In the genomic region with DNA sequence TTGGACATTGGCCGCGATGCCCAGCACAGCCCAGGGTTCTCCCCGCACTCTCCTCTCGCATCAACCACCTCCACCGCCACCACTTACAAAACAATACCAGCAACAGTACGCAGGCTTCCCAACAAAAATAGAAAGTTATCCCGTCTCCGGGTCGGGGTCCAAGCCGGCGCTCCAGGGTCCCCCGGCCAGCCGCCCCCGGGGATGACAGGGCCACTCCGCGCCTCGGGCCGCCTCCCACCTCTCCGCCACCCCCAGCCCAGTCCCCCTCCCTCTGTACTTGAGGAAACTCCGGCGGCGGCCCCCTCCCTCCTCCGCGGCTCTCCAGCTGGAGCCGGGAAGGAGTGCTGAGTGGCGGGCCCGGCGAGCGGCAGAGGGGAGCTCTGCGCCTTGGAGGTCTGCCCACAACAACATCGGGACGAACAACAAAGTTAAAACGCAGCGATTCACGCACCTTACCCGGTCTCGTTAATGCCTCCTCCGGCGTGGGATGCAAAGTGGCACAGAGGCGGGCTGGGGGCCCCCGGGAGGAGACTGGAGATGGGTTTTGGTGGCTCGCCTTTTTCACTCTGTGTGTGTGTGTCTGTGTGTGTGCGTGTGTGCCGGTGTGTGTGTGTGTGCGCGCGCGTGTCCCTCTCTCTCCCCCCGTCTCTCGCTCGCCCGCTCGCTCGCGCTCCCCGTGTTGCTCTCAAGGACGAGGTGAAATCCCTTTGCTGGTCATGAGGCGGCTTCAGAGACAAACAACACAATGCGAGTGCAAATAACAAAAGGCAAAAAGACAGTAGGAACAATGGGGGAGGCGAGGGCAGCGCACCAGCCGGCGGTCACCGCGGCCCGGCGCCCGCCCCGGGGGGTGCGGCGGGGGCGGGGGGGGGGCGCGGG, we compare ENCODE assay signal across 1 cellular context.
A peak's percentile ranks its signal among the peaks of the same experiment; 100 is the strongest.
TF ChIP-seq lines count a peak whose summit lies in the region.

No MANE protein-coding gene starts in this region.

TF ChIP-seq in HEK293, 187 proteins besides CTCF, POLR2A, EP300 and RAD21 (continued from another document and continues in another):
- TF ChIP-seq, protein P1, sequence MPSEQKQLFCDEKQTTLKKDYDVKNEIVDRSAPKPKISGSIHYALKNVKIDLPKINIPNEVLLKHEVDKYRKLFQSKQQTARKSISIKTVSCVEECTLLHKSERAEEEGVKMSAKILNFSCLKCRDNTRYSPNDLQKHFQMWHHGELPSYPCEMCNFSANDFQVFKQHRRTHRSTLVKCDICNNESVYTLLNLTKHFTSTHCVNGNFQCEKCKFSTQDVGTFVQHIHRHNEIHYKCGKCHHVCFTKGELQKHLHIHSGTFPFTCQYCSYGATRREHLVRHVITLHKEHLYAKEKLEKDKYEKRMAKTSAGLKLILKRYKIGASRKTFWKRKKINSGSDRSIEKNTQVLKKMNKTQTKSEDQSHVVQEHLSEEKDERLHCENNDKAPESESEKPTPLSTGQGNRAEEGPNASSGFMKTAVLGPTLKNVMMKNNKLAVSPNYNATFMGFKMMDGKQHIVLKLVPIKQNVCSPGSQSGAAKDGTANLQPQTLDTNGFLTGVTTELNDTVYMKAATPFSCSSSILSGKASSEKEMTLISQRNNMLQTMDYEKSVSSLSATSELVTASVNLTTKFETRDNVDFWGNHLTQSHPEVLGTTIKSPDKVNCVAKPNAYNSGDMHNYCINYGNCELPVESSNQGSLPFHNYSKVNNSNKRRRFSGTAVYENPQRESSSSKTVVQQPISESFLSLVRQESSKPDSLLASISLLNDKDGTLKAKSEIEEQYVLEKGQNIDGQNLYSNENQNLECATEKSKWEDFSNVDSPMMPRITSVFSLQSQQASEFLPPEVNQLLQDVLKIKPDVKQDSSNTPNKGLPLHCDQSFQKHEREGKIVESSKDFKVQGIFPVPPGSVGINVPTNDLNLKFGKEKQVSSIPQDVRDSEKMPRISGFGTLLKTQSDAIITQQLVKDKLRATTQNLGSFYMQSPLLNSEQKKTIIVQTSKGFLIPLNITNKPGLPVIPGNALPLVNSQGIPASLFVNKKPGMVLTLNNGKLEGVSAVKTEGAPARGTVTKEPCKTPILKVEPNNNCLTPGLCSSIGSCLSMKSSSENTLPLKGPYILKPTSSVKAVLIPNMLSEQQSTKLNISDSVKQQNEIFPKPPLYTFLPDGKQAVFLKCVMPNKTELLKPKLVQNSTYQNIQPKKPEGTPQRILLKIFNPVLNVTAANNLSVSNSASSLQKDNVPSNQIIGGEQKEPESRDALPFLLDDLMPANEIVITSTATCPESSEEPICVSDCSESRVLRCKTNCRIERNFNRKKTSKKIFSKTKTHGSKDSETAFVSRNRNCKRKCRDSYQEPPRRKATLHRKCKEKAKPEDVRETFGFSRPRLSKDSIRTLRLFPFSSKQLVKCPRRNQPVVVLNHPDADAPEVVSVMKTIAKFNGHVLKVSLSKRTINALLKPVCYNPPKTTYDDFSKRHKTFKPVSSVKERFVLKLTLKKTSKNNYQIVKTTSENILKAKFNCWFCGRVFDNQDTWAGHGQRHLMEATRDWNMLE (tag by site-specific recombination; conservative IDR thresholded peaks at IDR 0.05; ENCODE audit: low read depth): 0 out of 2 replicates have a peak, but pooled peaks have one; percentile 9
- TF ChIP-seq, protein P2, sequence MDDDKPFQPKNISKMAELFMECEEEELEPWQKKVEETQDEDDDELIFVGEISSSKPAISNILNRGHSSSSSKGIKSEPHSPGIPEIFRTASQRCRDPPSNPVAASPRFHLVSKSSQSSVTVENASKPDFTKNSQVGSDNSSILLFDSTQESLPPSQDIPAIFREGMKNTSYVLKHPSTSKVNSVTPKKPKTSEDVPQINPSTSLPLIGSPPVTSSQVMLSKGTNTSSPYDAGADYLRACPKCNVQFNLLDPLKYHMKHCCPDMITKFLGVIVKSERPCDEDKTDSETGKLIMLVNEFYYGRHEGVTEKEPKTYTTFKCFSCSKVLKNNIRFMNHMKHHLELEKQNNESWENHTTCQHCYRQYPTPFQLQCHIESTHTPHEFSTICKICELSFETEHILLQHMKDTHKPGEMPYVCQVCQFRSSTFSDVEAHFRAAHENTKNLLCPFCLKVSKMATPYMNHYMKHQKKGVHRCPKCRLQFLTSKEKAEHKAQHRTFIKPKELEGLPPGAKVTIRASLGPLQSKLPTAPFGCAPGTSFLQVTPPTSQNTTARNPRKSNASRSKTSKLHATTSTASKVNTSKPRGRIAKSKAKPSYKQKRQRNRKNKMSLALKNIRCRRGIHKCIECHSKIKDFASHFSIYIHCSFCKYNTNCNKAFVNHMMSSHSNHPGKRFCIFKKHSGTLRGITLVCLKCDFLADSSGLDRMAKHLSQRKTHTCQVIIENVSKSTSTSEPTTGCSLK (tag by site-specific recombination; IDR thresholded peaks at IDR 0.05): no peak
- TF ChIP-seq ZNF354C (tag by site-specific recombination; IDR thresholded peaks at IDR 0.05; ENCODE audit: borderline replicate concordance, low read depth): no peak
- TF ChIP-seq ZNF600 (tag by site-specific recombination; IDR thresholded peaks at IDR 0.05): peak; percentile 73; the same call in 1 of the 2 replicates
- TF ChIP-seq, protein P3, sequence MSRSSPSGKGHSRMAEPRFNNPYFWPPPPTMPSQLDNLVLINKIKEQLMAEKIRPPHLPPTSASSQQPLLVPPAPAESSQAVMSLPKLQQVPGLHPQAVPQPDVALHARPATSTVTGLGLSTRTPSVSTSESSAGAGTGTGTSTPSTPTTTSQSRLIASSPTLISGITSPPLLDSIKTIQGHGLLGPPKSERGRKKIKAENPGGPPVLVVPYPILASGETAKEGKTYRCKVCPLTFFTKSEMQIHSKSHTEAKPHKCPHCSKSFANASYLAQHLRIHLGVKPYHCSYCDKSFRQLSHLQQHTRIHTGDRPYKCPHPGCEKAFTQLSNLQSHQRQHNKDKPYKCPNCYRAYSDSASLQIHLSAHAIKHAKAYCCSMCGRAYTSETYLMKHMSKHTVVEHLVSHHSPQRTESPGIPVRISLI (tag by site-specific recombination; IDR thresholded peaks at IDR 0.05): no peak
- TF ChIP-seq EGR2 (tag by site-specific recombination; IDR thresholded peaks at IDR 0.05; ENCODE audit: low read depth): peak; percentile 73; the same call in 1 of the 2 replicates
- TF ChIP-seq ZNF266 (tag by site-specific recombination; IDR thresholded peaks at IDR 0.05; ENCODE audit: low read depth): no peak
- no peak; the same call in 1 of the 2 replicates for TF ChIP-seq ZNF239 (tag by site-specific recombination; IDR thresholded peaks at IDR 0.05)
- TF ChIP-seq ZNF549 (tag by site-specific recombination; IDR thresholded peaks at IDR 0.05): no peak
- no peak for TF ChIP-seq ZNF548 (tag by site-specific recombination; IDR thresholded peaks at IDR 0.05)
- TF ChIP-seq ZNF404 (tag by site-specific recombination; IDR thresholded peaks at IDR 0.05): no peak
- 0 out of 2 replicates have a peak, but pooled peaks have one; percentile 6 for TF ChIP-seq ZNF664 (tag by site-specific recombination; IDR thresholded peaks at IDR 0.05)
- TF ChIP-seq ZNF596 (tag by site-specific recombination; IDR thresholded peaks at IDR 0.05): peak; percentile 81
- TF ChIP-seq WT1 (tag by site-specific recombination; IDR thresholded peaks at IDR 0.05): peak; percentile 47
- TF ChIP-seq ZNF514 (tag by site-specific recombination; IDR thresholded peaks at IDR 0.05): no peak
- TF ChIP-seq MYNN (tag by site-specific recombination; IDR thresholded peaks at IDR 0.05; ENCODE audit: borderline replicate concordance): no peak
- TF ChIP-seq ZNF830 (tag by site-specific recombination; IDR thresholded peaks at IDR 0.05; ENCODE audit: low read depth): no peak
- TF ChIP-seq ZNF624 (tag by site-specific recombination; IDR thresholded peaks at IDR 0.05): no peak
- TF ChIP-seq ZNF146 (tag by site-specific recombination; IDR thresholded peaks at IDR 0.05): no peak; the same call in 1 of the 2 replicates
- no peak for TF ChIP-seq ZNF621 (tag by site-specific recombination; IDR thresholded peaks at IDR 0.05)
- TF ChIP-seq ZNF791 (tag by site-specific recombination; IDR thresholded peaks at IDR 0.05): no peak
- peak; percentile 66; the same call in 1 of the 2 replicates for TF ChIP-seq ZNF24 (tag by site-specific recombination; IDR thresholded peaks at IDR 0.05)
- no peak for TF ChIP-seq ZNF529 (tag by site-specific recombination; IDR thresholded peaks at IDR 0.05; ENCODE audit: insufficient replicate concordance)
- no peak for TF ChIP-seq ZNF37A (tag by site-specific recombination; IDR thresholded peaks at IDR 0.05)
- TF ChIP-seq PRDM1 (tag by site-specific recombination; IDR thresholded peaks at IDR 0.05): 0 out of 2 replicates have a peak, but pooled peaks have one; percentile 12
- TF ChIP-seq, protein P4, sequence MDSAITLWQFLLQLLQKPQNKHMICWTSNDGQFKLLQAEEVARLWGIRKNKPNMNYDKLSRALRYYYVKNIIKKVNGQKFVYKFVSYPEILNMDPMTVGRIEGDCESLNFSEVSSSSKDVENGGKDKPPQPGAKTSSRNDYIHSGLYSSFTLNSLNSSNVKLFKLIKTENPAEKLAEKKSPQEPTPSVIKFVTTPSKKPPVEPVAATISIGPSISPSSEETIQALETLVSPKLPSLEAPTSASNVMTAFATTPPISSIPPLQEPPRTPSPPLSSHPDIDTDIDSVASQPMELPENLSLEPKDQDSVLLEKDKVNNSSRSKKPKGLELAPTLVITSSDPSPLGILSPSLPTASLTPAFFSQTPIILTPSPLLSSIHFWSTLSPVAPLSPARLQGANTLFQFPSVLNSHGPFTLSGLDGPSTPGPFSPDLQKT (IDR thresholded peaks at IDR 0.05; ENCODE audit: borderline replicate concordance, low read depth, low read length): no peak
- no peak for TF ChIP-seq ZNF555 (tag by site-specific recombination; conservative IDR thresholded peaks at IDR 0.05)
- TF ChIP-seq ZNF23 (tag by site-specific recombination; IDR thresholded peaks at IDR 0.05; ENCODE audit: borderline replicate concordance): no peak
- TF ChIP-seq ZBTB17 (tag by site-specific recombination; IDR thresholded peaks at IDR 0.05): peak; percentile 28; the same call in 1 of the 2 replicates
- TF ChIP-seq HOXC10 (CRISPR knock-in tag; IDR thresholded peaks at IDR 0.05): no peak
- no peak for TF ChIP-seq ZNF311 (tag by site-specific recombination; IDR thresholded peaks at IDR 0.05; ENCODE audit: borderline replicate concordance)
- TF ChIP-seq ZNF561 (tag by site-specific recombination; IDR thresholded peaks at IDR 0.05; ENCODE audit: borderline replicate concordance): peak; percentile 72; the same call in 1 of the 2 replicates
- TF ChIP-seq, protein P5, sequence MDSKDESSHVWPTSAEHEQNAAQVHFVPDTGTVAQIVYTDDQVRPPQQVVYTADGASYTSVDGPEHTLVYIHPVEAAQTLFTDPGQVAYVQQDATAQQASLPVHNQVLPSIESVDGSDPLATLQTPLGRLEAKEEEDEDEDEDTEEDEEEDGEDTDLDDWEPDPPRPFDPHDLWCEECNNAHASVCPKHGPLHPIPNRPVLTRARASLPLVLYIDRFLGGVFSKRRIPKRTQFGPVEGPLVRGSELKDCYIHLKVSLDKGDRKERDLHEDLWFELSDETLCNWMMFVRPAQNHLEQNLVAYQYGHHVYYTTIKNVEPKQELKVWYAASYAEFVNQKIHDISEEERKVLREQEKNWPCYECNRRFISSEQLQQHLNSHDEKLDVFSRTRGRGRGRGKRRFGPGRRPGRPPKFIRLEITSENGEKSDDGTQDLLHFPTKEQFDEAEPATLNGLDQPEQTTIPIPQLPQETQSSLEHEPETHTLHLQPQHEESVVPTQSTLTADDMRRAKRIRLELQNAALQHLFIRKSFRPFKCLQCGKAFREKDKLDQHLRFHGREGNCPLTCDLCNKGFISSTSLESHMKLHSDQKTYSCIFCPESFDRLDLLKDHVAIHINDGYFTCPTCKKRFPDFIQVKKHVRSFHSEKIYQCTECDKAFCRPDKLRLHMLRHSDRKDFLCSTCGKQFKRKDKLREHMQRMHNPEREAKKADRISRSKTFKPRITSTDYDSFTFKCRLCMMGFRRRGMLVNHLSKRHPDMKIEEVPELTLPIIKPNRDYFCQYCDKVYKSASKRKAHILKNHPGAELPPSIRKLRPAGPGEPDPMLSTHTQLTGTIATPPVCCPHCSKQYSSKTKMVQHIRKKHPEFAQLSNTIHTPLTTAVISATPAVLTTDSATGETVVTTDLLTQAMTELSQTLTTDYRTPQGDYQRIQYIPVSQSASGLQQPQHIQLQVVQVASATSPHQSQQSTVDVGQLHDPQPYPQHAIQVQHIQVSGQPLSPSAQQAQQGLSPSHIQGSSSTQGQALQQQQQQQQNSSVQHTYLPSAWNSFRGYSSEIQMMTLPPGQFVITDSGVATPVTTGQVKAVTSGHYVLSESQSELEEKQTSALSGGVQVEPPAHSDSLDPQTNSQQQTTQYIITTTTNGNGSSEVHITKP (tag by site-specific recombination; IDR thresholded peaks at IDR 0.05): peak; percentile 45
- TF ChIP-seq BCL11B (tag by site-specific recombination; IDR thresholded peaks at IDR 0.05; ENCODE audit: low read depth): 0 out of 2 replicates have a peak, but pooled peaks have one; percentile 11
- TF ChIP-seq ZNF211 (tag by site-specific recombination; IDR thresholded peaks at IDR 0.05; ENCODE audit: low read depth): no peak
- no peak for TF ChIP-seq ZSCAN16 (tag by site-specific recombination; IDR thresholded peaks at IDR 0.05)
- TF ChIP-seq ZNF16 (tag by site-specific recombination; IDR thresholded peaks at IDR 0.05; ENCODE audit: low read depth): no peak
- TF ChIP-seq, protein P6, sequence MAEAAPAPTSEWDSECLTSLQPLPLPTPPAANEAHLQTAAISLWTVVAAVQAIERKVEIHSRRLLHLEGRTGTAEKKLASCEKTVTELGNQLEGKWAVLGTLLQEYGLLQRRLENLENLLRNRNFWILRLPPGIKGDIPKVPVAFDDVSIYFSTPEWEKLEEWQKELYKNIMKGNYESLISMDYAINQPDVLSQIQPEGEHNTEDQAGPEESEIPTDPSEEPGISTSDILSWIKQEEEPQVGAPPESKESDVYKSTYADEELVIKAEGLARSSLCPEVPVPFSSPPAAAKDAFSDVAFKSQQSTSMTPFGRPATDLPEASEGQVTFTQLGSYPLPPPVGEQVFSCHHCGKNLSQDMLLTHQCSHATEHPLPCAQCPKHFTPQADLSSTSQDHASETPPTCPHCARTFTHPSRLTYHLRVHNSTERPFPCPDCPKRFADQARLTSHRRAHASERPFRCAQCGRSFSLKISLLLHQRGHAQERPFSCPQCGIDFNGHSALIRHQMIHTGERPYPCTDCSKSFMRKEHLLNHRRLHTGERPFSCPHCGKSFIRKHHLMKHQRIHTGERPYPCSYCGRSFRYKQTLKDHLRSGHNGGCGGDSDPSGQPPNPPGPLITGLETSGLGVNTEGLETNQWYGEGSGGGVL (tag by site-specific recombination; IDR thresholded peaks at IDR 0.05): peak; percentile 94
- TF ChIP-seq GLIS2 (tag by site-specific recombination; IDR thresholded peaks at IDR 0.05): peak; percentile 91
- TF ChIP-seq, protein P7, sequence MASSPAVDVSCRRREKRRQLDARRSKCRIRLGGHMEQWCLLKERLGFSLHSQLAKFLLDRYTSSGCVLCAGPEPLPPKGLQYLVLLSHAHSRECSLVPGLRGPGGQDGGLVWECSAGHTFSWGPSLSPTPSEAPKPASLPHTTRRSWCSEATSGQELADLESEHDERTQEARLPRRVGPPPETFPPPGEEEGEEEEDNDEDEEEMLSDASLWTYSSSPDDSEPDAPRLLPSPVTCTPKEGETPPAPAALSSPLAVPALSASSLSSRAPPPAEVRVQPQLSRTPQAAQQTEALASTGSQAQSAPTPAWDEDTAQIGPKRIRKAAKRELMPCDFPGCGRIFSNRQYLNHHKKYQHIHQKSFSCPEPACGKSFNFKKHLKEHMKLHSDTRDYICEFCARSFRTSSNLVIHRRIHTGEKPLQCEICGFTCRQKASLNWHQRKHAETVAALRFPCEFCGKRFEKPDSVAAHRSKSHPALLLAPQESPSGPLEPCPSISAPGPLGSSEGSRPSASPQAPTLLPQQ (tag by site-specific recombination; IDR thresholded peaks at IDR 0.05): peak; percentile 92
